In the genomic region with DNA sequence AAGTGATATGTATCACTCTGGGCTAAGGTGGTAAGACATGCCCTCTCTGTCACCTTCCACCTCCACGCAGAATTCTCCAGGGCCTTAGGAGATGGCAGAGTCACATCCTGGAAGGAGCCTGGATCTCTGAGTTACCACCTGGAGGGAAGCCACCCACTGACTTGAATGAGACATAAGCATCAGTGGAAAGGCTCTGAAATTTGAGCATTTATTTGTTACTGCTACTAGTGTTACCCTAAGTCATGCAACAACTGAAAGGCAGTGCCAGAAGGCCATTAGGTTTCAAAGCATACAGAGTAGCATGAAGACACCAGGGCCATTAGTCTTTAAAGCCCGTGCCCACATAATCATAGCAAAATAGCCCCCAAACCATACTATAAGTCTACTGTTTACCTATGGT, we compare ENCODE assay signal across 17 cellular contexts.
DNase-seq lines count a peak whose midpoint lies in the region; ATAC-seq, FAIRE-seq and TF ChIP-seq lines count a peak whose summit lies in the region.
"Had no signal": no experiment of that assay in that cellular context is flagged by ENCODE, and none has a peak within 500 bp of the region (broad histone marks: within the 10 kb centered on the region; RNA-seq: fewer than 3 reads in every experiment).

No MANE protein-coding gene starts in this region.

- 75 to 96% (median 95%) methylated on average over 2 of the region's 2 CpGs for WGBS in heart left ventricle, 4 donors

- H3K27ac Mint-ChIP-seq in activated T-helper 1 cell treated with anti-CD3 and anti-CD28 coated beads, Interleukin-12 subunit alpha, Interleukin-12 subunit beta, Interleukin-2, Interleukin-4 antibody, amounts not matched to agents 30 ng/mL and 10 ng/mL and 1 ng/mL, durations not matched to agents 14 hours and 24 hours and 36 hours, result peak overlapping the region; percentile 73
- no peak overlapping the region for H3K27ac Mint-ChIP-seq in nephron progenitor cell
- H3K27ac Mint-ChIP-seq: HFFc6 had no signal

- H3K4me3 ChIP-seq in right atrium auricular region (no peak overlapping the region), heart left ventricle (no peak overlapping the region), HL-60 (replicated peaks; ENCODE audit: insufficient read depth, low read length) (no peak overlapping the region), gastrocnemius medialis (no peak overlapping the region)

- H3K9me3 ChIP-seq in right atrium auricular region (no peaks in the 10 kb centered on the region), heart left ventricle (no peaks in the 10 kb centered on the region), gastrocnemius medialis (no peaks in the 10 kb centered on the region)
- H3K9me3 ChIP-seq: Caco-2 had no signal

- DNase-seq in right atrium auricular region (ENCODE audit: low spot score) (peak; percentile 30), heart left ventricle (no peak), HL-60 (ENCODE audit: low read depth in 1 of 2, low spot score in 1 of 2) (no peak), gastrocnemius medialis (no peak), mesenteric fat pad (ENCODE audit: low spot score) (no peak), nephron progenitor cell (no peak), GM12892 (ENCODE audit: insufficient read length) (no peak)
- no peak for DNase-seq in activated T-helper 1 cell treated with anti-CD3 and anti-CD28 coated beads, Interleukin-12 subunit alpha, Interleukin-12 subunit beta, Interleukin-2, Interleukin-4 antibody, amounts not matched to agents 30 ng/mL and 10 ng/mL and 1 ng/mL, durations not matched to agents 14 hours and 24 hours and 36 hours (ENCODE audit: low spot score)
- DNase-seq: Caco-2, GOT3, HFFc6, NCI-H1105 treated with DMSO at 0.1 percent for 48 hours, NCI-H187, NCI-H524 had no signal

- H3K36me3 ChIP-seq in right atrium auricular region, result no peaks in the 10 kb centered on the region
- H3K36me3 ChIP-seq in heart left ventricle, result no peaks in the 10 kb centered on the region
- no peaks in the 10 kb centered on the region for H3K36me3 ChIP-seq in gastrocnemius medialis

- TF ChIP-seq POLR2A in heart left ventricle (IDR thresholded peaks at IDR 0.05) (no peak), gastrocnemius medialis (IDR thresholded peaks at IDR 0.05) (no peak), GM12892 (IDR thresholded peaks at IDR 0.05; ENCODE audit: low read depth, low read length) (no peak)

- H3K36me3 Mint-ChIP-seq in activated T-helper 1 cell treated with anti-CD3 and anti-CD28 coated beads, Interleukin-12 subunit alpha, Interleukin-12 subunit beta, Interleukin-2, Interleukin-4 antibody, amounts not matched to agents 30 ng/mL and 10 ng/mL and 1 ng/mL, durations not matched to agents 14 hours and 24 hours and 36 hours (ENCODE audit: low read depth), result peaks cover 7% of the 10 kb centered on the region
- peaks cover under 1% of the 10 kb centered on the region for H3K36me3 Mint-ChIP-seq in nephron progenitor cell (ENCODE audit: low read depth)

- in situ Hi-C loops in gastrocnemius medialis (cut with MboI; ENCODE audit: low sequenced_read_pairs in 4 of 4), result loop anchor here in 1 of 4 donors (25.0 kb wide), 1 partner anchor 103 kb away; no protein-coding TSS in a partner anchor

- no peak overlapping the region for H3K4me3 Mint-ChIP-seq in activated T-helper 1 cell treated with anti-CD3 and anti-CD28 coated beads, Interleukin-12 subunit alpha, Interleukin-12 subunit beta, Interleukin-2, Interleukin-4 antibody, amounts not matched to agents 30 ng/mL and 10 ng/mL and 1 ng/mL, durations not matched to agents 14 hours and 24 hours and 36 hours
- H3K4me3 Mint-ChIP-seq in nephron progenitor cell, result no peak overlapping the region
- H3K4me3 Mint-ChIP-seq: HFFc6 had no signal

- peaks cover 87% of the 10 kb centered on the region for H3K4me1 Mint-ChIP-seq in activated T-helper 1 cell treated with anti-CD3 and anti-CD28 coated beads, Interleukin-12 subunit alpha, Interleukin-12 subunit beta, Interleukin-2, Interleukin-4 antibody, amounts not matched to agents 30 ng/mL and 10 ng/mL and 1 ng/mL, durations not matched to agents 14 hours and 24 hours and 36 hours (ENCODE audit: low read depth)
- H3K4me1 Mint-ChIP-seq in nephron progenitor cell, result peaks cover 28% of the 10 kb centered on the region

- intact Hi-C loops in heart left ventricle (cut with DNase I), result no loop called here
- intact Hi-C loops in activated T-helper 1 cell treated with anti-CD3 and anti-CD28 coated beads, Interleukin-12 subunit alpha, Interleukin-12 subunit beta, Interleukin-2, Interleukin-4 antibody, amounts not matched to agents 30 ng/mL and 10 ng/mL and 1 ng/mL, durations not matched to agents 14 hours and 24 hours and 36 hours (cut with micrococcal nuclease), result no loop called here
- intact Hi-C loops in gastrocnemius medialis (cut with DNase I; ENCODE audit: low total_unique reads), result no loop called here

- H3K27me3 ChIP-seq in right atrium auricular region (no peaks in the 10 kb centered on the region), heart left ventricle (no peaks in the 10 kb centered on the region), HL-60 (ENCODE audit: insufficient read depth, poor library complexity, severe bottlenecking) (no peaks in the 10 kb centered on the region), gastrocnemius medialis (no peaks in the 10 kb centered on the region)

- H3K4me1 ChIP-seq in right atrium auricular region (peaks cover 0 to 34% of the 10 kb centered on the region in 2 donors), heart left ventricle (peaks cover 0 to 87% (median 26%) of the 10 kb centered on the region in 12 donors), gastrocnemius medialis (peaks cover 8 to 16% of the 10 kb centered on the region in 2 donors)
- H3K4me1 ChIP-seq: Caco-2 had no signal

- peaks cover 8% of the 10 kb centered on the region for H3K9me3 Mint-ChIP-seq in activated T-helper 1 cell treated with anti-CD3 and anti-CD28 coated beads, Interleukin-12 subunit alpha, Interleukin-12 subunit beta, Interleukin-2, Interleukin-4 antibody, amounts not matched to agents 30 ng/mL and 10 ng/mL and 1 ng/mL, durations not matched to agents 14 hours and 24 hours and 36 hours
- H3K9me3 Mint-ChIP-seq in nephron progenitor cell, result peaks cover 35% of the 10 kb centered on the region
- H3K9me3 Mint-ChIP-seq: HFFc6 had no signal

- no peak for ATAC-seq in heart left ventricle
- ATAC-seq in gastrocnemius medialis, result peak; percentile 57 to 73

- no peak for TF ChIP-seq CTCF in right atrium auricular region (IDR thresholded peaks at IDR 0.05)
- no peak for TF ChIP-seq CTCF in heart left ventricle (IDR thresholded peaks at IDR 0.05)
- TF ChIP-seq CTCF in HL-60 (IDR thresholded peaks at IDR 0.05; ENCODE audit: insufficient read depth, low read length), result no peak
- no peak for TF ChIP-seq CTCF in gastrocnemius medialis (IDR thresholded peaks at IDR 0.05 in 4 of 5, conservative IDR thresholded peaks at IDR 0.05 in 1 of 5)
- no peak for TF ChIP-seq CTCF in nephron progenitor cell (IDR thresholded peaks at IDR 0.05)

- H3K27ac ChIP-seq in right atrium auricular region (no peak overlapping the region), heart left ventricle (no peak overlapping the region), HL-60 (replicated peaks) (peak overlapping the region; percentile 92), gastrocnemius medialis (no peak overlapping the region)
- H3K27ac ChIP-seq: C4-2B, KMS-11 had no signal

- FAIRE-seq in GM12892 (lab: Jason Lieb, UNC), result no peak
- FAIRE-seq: G401.6 had no signal

- no peaks in the 10 kb centered on the region for H3K27me3 Mint-ChIP-seq in activated T-helper 1 cell treated with anti-CD3 and anti-CD28 coated beads, Interleukin-12 subunit alpha, Interleukin-12 subunit beta, Interleukin-2, Interleukin-4 antibody, amounts not matched to agents 30 ng/mL and 10 ng/mL and 1 ng/mL, durations not matched to agents 14 hours and 24 hours and 36 hours (ENCODE audit: insufficient read depth)
- H3K27me3 Mint-ChIP-seq in nephron progenitor cell (ENCODE audit: low read depth, poor library complexity), result peaks cover 4% of the 10 kb centered on the region

Comparison
In these comparisons a context has a peak if more than half of its experiments do, and no peak if none do; other contexts are left out.
1. ATAC-seq: peak in gastrocnemius medialis (2 of 2); none in heart left ventricle (0 of 4).